ENCODE assay signal across 9 cellular contexts in genomic region chr10:89392974-89393373, GRCh38. TPM values are rescaled to one million over a fixed set of nuclear protein-coding genes. Genes with fewer than 3 reads are reported as not detected.
DNase-seq lines count a peak whose midpoint lies in the region; ATAC-seq and TF ChIP-seq lines count a peak whose summit lies in the region.
"Had no signal": no experiment of that assay in that cellular context is flagged by ENCODE, and none has a peak within 500 bp of the region (broad histone marks: within the 10 kb centered on the region; RNA-seq: fewer than 3 reads in every experiment).

No MANE protein-coding gene starts in this region.

- POLR2A ChIA-PET in WTC11 (lab: Charles Lee): no interaction called here

- peaks cover 19% of the 10 kb centered on the region for H3K9me3 Mint-ChIP-seq in WTC11

- H3K9me3 ChIP-seq in prostate gland: no peaks in the 10 kb centered on the region

- intact Hi-C loops in prostate gland (cut with DNase I): no loop called here

- peak overlapping the region; percentile 71; the same call in 1 of the 2 replicates for H3K4me3 Mint-ChIP-seq in WTC11

- peak overlapping the region; percentile 66 for H3K4me3 ChIP-seq in GM06990 (replicated peaks; ENCODE audit: low read depth, low read length)
- H3K4me3 ChIP-seq in prostate gland: peak overlapping the region; percentile 32 to 50

- no peaks in the 10 kb centered on the region for H3K27me3 Mint-ChIP-seq in WTC11 (ENCODE audit: low read depth)

- H3K4me1 ChIP-seq in prostate gland (replicated peaks): peaks cover 3% of the 10 kb centered on the region

- H3K27me3 ChIP-seq in GM06990 (replicated peaks; ENCODE audit: control insufficient read depth, insufficient read depth, low read length): no peaks in the 10 kb centered on the region
- H3K27me3 ChIP-seq in prostate gland (replicated peaks; ENCODE audit: insufficient read depth): no peaks in the 10 kb centered on the region

- no peaks in the 10 kb centered on the region for H3K36me3 ChIP-seq in GM06990 (ENCODE audit: control insufficient read depth, insufficient read depth, low read length)
- no peaks in the 10 kb centered on the region for H3K36me3 ChIP-seq in prostate gland

- CTCF ChIA-PET in WTC11 (lab: Charles Lee): interaction anchor here (0.6 to 1.3 kb wide), 4 partner anchors 21 to 665 kb away, joined by 3 read pairs; partner anchors contain the start of gene IFIT5

- H3K27ac Mint-ChIP-seq in WTC11: peak overlapping the region; percentile 98; the same call in 1 of the 2 replicates

- DNase-seq in GM06990 (ENCODE audit: extremely low read depth, insufficient read length) (no peak), WTC11 (ENCODE audit: low spot score) (no peak), globus pallidus (ENCODE audit: low spot score) (peak; percentile 58), prostate gland (ENCODE audit: low spot score) (peak; percentile 17), NCI-H2171 treated with DMSO at 0.1 percent for 48 hours (lab: John Stamatoyannopoulos, UW) (no peak), DMS114 treated with DMSO at 0.1 percent for 48 hours (lab: John Stamatoyannopoulos, UW; ENCODE audit: unreplicated experiment) (no peak)

- TF ChIP-seq POLR2A in prostate gland (IDR thresholded peaks at IDR 0.05): no peak

- H3K4me1 Mint-ChIP-seq in WTC11: peaks cover 15% of the 10 kb centered on the region

- no peak for TF ChIP-seq CTCF in GM06990 (IDR thresholded peaks at IDR 0.05; ENCODE audit: insufficient read depth, low read length, poor library complexity, severe bottlenecking)
- TF ChIP-seq CTCF in WTC11 (IDR thresholded peaks at IDR 0.05): no peak
- TF ChIP-seq CTCF in prostate gland (IDR thresholded peaks at IDR 0.05): no peak

- 22% methylated on average over 2 of the region's 2 CpGs for WGBS in prostate gland

- peaks cover 6% of the 10 kb centered on the region for H3K36me3 Mint-ChIP-seq in WTC11

- peak overlapping the region; percentile 72 to 80 for H3K27ac ChIP-seq in prostate gland

- ATAC-seq in HG02973 (IDR thresholded peaks at IDR 0.05; ENCODE audit: unreplicated experiment) (peak; percentile 42), WTC11 (no peak), GM19467 (IDR thresholded peaks at IDR 0.05; ENCODE audit: unreplicated experiment) (no peak)

TF ChIP-seq in WTC11, 78 proteins besides CTCF, POLR2A, EP300 and RAD21:
- TF ChIP-seq, protein P1, sequence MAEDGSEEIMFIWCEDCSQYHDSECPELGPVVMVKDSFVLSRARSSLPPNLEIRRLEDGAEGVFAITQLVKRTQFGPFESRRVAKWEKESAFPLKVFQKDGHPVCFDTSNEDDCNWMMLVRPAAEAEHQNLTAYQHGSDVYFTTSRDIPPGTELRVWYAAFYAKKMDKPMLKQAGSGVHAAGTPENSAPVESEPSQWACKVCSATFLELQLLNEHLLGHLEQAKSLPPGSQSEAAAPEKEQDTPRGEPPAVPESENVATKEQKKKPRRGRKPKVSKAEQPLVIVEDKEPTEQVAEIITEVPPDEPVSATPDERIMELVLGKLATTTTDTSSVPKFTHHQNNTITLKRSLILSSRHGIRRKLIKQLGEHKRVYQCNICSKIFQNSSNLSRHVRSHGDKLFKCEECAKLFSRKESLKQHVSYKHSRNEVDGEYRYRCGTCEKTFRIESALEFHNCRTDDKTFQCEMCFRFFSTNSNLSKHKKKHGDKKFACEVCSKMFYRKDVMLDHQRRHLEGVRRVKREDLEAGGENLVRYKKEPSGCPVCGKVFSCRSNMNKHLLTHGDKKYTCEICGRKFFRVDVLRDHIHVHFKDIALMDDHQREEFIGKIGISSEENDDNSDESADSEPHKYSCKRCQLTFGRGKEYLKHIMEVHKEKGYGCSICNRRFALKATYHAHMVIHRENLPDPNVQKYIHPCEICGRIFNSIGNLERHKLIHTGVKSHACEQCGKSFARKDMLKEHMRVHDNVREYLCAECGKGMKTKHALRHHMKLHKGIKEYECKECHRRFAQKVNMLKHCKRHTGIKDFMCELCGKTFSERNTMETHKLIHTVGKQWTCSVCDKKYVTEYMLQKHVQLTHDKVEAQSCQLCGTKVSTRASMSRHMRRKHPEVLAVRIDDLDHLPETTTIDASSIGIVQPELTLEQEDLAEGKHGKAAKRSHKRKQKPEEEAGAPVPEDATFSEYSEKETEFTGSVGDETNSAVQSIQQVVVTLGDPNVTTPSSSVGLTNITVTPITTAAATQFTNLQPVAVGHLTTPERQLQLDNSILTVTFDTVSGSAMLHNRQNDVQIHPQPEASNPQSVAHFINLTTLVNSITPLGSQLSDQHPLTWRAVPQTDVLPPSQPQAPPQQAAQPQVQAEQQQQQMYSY (CRISPR knock-in tag; IDR thresholded peaks at IDR 0.05): 0 out of 2 replicates have a peak, but pooled peaks have one; percentile 15
- no peak for TF ChIP-seq NFYB (CRISPR knock-in tag; conservative IDR thresholded peaks at IDR 0.05; ENCODE audit: low read depth)

RNA-seq across cellular contexts. Expression of gene IFIT1, which starts 0.6 kb away (rescaled TPM):
- 1.5 to 2.0 TPM (median 1.5 TPM) in 3 replicates for total RNA-seq in WTC11 (2021)
- 10 to 100 TPM in 1 of 2 donors, 1 to 10 TPM in 1; 7.6 to 17.4 TPM for total RNA-seq in prostate gland

RNA-seq across cellular contexts. Expression of gene IFIT1B, which starts 15.1 kb away (rescaled TPM):
- total RNA-seq in WTC11 (2021) (not detected in 3 replicates), prostate gland (not detected)
- total RNA-seq: subcutaneous adipose tissue had no signal

RNA-seq across cellular contexts. Expression of gene IFIT5, which starts 21.4 kb away (rescaled TPM):
- total RNA-seq in WTC11 (2021): 1.7 to 2.0 TPM (median 1.8 TPM) in 3 replicates
- total RNA-seq in prostate gland: 10 to 100 TPM; 11.5 TPM

Comparison
In these comparisons a context has a peak if more than half of its experiments do, and no peak if none do; other contexts are left out.
1. DNase-seq: peak in globus pallidus (single experiment) and prostate gland (single experiment); none in GM06990 (single experiment), WTC11 (single experiment), NCI-H2171 treated with DMSO at 0.1 percent for 48 hours (single experiment) and DMS114 treated with DMSO at 0.1 percent for 48 hours (single experiment).